In genomic region chr11:126853732-126854131, GRCh38 we compare ENCODE assay signal across 16 cellular contexts.
A peak's percentile ranks its signal among the peaks of the same experiment; 100 is the strongest.
DNase-seq lines count a peak whose midpoint lies in the region; ATAC-seq lines count a peak whose summit lies in the region.
"Had no signal": no experiment of that assay in that cellular context is flagged by ENCODE, and none has a peak within 500 bp of the region (broad histone marks: within the 10 kb centered on the region; RNA-seq: fewer than 3 reads in every experiment).

No MANE protein-coding gene starts in this region.

- H3K9me3 Mint-ChIP-seq in activated T-helper 2 cell treated with anti-CD3 and anti-CD28 coated beads, Interferon-gamma antibody, Interleukin-2, Interleukin-4, amounts not matched to agents 10 μg/mL and 5 μg/mL and 100 μg/mL, durations not matched to agents 14 hours and 24 hours and 36 hours, result no peaks in the 10 kb centered on the region
- H3K9me3 Mint-ChIP-seq: activated CD8-positive, alpha-beta T cell treated with anti-CD3 and anti-CD28 coated beads for 36 hours; CD8-positive, alpha-beta memory T cell; naive thymus-derived CD8-positive, alpha-beta T cell had no signal

- in situ Hi-C loops in Caki2 (cut with HindIII; ENCODE audit: low pct_unique_long_range_greater_than_20kb, low sequenced_read_pairs), result no loop called here

- no peaks in the 10 kb centered on the region for H3K27me3 Mint-ChIP-seq in activated T-helper 2 cell treated with anti-CD3 and anti-CD28 coated beads, Interferon-gamma antibody, Interleukin-2, Interleukin-4, amounts not matched to agents 10 μg/mL and 5 μg/mL and 100 μg/mL, durations not matched to agents 14 hours and 24 hours and 36 hours (ENCODE audit: low read depth)
- H3K27me3 Mint-ChIP-seq: activated CD8-positive, alpha-beta T cell treated with anti-CD3 and anti-CD28 coated beads for 36 hours had no signal

- intact Hi-C loops in activated T-helper 2 cell treated with anti-CD3 and anti-CD28 coated beads, Interferon-gamma antibody, Interleukin-2, Interleukin-4, amounts not matched to agents 10 μg/mL and 5 μg/mL and 100 μg/mL, durations not matched to agents 14 hours and 24 hours and 36 hours (cut with micrococcal nuclease), result no loop called here

- H3K27ac Mint-ChIP-seq in activated T-helper 2 cell treated with anti-CD3 and anti-CD28 coated beads, Interferon-gamma antibody, Interleukin-2, Interleukin-4, amounts not matched to agents 10 μg/mL and 5 μg/mL and 100 μg/mL, durations not matched to agents 14 hours and 24 hours and 36 hours, result no peak overlapping the region
- H3K27ac Mint-ChIP-seq: activated CD8-positive, alpha-beta T cell treated with anti-CD3 and anti-CD28 coated beads for 36 hours; CD8-positive, alpha-beta memory T cell; naive thymus-derived CD8-positive, alpha-beta T cell had no signal

- H3K4me3 Mint-ChIP-seq in activated T-helper 2 cell treated with anti-CD3 and anti-CD28 coated beads, Interferon-gamma antibody, Interleukin-2, Interleukin-4, amounts not matched to agents 10 μg/mL and 5 μg/mL and 100 μg/mL, durations not matched to agents 14 hours and 24 hours and 36 hours (ENCODE audit: low read depth), result no peak overlapping the region
- H3K4me3 Mint-ChIP-seq: activated CD8-positive, alpha-beta T cell treated with anti-CD3 and anti-CD28 coated beads for 36 hours; CD8-positive, alpha-beta memory T cell; naive thymus-derived CD8-positive, alpha-beta T cell had no signal

- peak; percentile 37 for DNase-seq in Caki2 (ENCODE audit: low read depth)
- no peak for DNase-seq in NCI-H2196 treated with DMSO at 0.1 percent for 48 hours (lab: John Stamatoyannopoulos, UW; ENCODE audit: unreplicated experiment)
- DNase-seq in activated T-helper 2 cell treated with anti-CD3 and anti-CD28 coated beads, Interferon-gamma antibody, Interleukin-2, Interleukin-4, amounts not matched to agents 10 μg/mL and 5 μg/mL and 100 μg/mL, durations not matched to agents 14 hours and 24 hours and 36 hours (ENCODE audit: low spot score), result no peak
- DNase-seq in NCI-H524 treated with DMSO at 0.1 percent for 48 hours (lab: John Stamatoyannopoulos, UW), result no peak
- no peak for DNase-seq in SIG-M5 (lab: John Stamatoyannopoulos, UW)
- DNase-seq: activated CD8-positive, alpha-beta T cell treated with anti-CD3 and anti-CD28 coated beads for 36 hours; activated effector memory CD4-positive, alpha-beta T cell treated with anti-CD3 and anti-CD28 coated beads, Interleukin-2, amount 50 U/mL, for 16 hours; CD8-positive, alpha-beta memory T cell; dorsolateral prefrontal cortex; lower lobe of right lung; naive thymus-derived CD8-positive, alpha-beta T cell; NCI-H1048; stimulated activated CD4-positive, alpha-beta T cell treated with anti-CD3 and anti-CD28 coated beads, Interleukin-15, amount 100 ng/mL, for 24 hours had no signal

- no peaks in the 10 kb centered on the region for H3K36me3 Mint-ChIP-seq in activated T-helper 2 cell treated with anti-CD3 and anti-CD28 coated beads, Interferon-gamma antibody, Interleukin-2, Interleukin-4, amounts not matched to agents 10 μg/mL and 5 μg/mL and 100 μg/mL, durations not matched to agents 14 hours and 24 hours and 36 hours (ENCODE audit: low read depth)
- H3K36me3 Mint-ChIP-seq: CD8-positive, alpha-beta memory T cell; naive thymus-derived CD8-positive, alpha-beta T cell had no signal

- H3K4me1 Mint-ChIP-seq in activated T-helper 2 cell treated with anti-CD3 and anti-CD28 coated beads, Interferon-gamma antibody, Interleukin-2, Interleukin-4, amounts not matched to agents 10 μg/mL and 5 μg/mL and 100 μg/mL, durations not matched to agents 14 hours and 24 hours and 36 hours (ENCODE audit: low read depth), result no peaks in the 10 kb centered on the region
- H3K4me1 Mint-ChIP-seq: CD8-positive, alpha-beta memory T cell; naive thymus-derived CD8-positive, alpha-beta T cell had no signal

- ATAC-seq in GM19438 (IDR thresholded peaks at IDR 0.05; ENCODE audit: low read depth, unreplicated experiment) (peak; percentile 73), HG02943 (IDR thresholded peaks at IDR 0.05; ENCODE audit: low read depth, unreplicated experiment) (peak; percentile 52), HG03571 (IDR thresholded peaks at IDR 0.05; ENCODE audit: unreplicated experiment) (peak; percentile 89)
- ATAC-seq: activated CD8-positive, alpha-beta T cell treated with anti-CD3 and anti-CD28 coated beads for 36 hours; lower lobe of right lung; naive thymus-derived CD8-positive, alpha-beta T cell had no signal
